Comparison of ENCODE assay signal across 1 cellular context in the genomic region with DNA sequence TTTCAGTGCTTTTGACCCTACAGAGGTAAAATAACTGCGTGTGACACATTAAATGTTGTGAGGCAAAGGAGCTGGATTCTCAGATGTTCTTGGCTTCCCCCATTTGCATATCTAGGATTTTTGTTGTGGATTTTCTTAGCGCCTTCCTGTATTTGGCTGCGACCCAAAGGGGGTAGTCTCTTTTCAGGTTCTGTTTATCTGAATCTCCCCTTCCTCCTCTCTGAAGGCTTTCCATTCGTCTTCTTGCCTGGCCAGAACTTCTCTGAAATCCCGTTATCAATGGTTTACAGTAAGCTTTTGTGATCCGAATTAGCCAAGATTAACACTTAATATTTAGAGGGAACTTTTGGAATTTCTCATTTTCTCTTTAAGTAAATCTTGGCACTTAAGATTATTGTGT.
TF ChIP-seq lines count a peak whose summit lies in the region.

No MANE protein-coding gene starts in this region.

TF ChIP-seq in K562, 482 proteins besides CTCF, POLR2A, EP300 and RAD21 (continued from another document and continues in another):
- TF ChIP-seq, protein P1, sequence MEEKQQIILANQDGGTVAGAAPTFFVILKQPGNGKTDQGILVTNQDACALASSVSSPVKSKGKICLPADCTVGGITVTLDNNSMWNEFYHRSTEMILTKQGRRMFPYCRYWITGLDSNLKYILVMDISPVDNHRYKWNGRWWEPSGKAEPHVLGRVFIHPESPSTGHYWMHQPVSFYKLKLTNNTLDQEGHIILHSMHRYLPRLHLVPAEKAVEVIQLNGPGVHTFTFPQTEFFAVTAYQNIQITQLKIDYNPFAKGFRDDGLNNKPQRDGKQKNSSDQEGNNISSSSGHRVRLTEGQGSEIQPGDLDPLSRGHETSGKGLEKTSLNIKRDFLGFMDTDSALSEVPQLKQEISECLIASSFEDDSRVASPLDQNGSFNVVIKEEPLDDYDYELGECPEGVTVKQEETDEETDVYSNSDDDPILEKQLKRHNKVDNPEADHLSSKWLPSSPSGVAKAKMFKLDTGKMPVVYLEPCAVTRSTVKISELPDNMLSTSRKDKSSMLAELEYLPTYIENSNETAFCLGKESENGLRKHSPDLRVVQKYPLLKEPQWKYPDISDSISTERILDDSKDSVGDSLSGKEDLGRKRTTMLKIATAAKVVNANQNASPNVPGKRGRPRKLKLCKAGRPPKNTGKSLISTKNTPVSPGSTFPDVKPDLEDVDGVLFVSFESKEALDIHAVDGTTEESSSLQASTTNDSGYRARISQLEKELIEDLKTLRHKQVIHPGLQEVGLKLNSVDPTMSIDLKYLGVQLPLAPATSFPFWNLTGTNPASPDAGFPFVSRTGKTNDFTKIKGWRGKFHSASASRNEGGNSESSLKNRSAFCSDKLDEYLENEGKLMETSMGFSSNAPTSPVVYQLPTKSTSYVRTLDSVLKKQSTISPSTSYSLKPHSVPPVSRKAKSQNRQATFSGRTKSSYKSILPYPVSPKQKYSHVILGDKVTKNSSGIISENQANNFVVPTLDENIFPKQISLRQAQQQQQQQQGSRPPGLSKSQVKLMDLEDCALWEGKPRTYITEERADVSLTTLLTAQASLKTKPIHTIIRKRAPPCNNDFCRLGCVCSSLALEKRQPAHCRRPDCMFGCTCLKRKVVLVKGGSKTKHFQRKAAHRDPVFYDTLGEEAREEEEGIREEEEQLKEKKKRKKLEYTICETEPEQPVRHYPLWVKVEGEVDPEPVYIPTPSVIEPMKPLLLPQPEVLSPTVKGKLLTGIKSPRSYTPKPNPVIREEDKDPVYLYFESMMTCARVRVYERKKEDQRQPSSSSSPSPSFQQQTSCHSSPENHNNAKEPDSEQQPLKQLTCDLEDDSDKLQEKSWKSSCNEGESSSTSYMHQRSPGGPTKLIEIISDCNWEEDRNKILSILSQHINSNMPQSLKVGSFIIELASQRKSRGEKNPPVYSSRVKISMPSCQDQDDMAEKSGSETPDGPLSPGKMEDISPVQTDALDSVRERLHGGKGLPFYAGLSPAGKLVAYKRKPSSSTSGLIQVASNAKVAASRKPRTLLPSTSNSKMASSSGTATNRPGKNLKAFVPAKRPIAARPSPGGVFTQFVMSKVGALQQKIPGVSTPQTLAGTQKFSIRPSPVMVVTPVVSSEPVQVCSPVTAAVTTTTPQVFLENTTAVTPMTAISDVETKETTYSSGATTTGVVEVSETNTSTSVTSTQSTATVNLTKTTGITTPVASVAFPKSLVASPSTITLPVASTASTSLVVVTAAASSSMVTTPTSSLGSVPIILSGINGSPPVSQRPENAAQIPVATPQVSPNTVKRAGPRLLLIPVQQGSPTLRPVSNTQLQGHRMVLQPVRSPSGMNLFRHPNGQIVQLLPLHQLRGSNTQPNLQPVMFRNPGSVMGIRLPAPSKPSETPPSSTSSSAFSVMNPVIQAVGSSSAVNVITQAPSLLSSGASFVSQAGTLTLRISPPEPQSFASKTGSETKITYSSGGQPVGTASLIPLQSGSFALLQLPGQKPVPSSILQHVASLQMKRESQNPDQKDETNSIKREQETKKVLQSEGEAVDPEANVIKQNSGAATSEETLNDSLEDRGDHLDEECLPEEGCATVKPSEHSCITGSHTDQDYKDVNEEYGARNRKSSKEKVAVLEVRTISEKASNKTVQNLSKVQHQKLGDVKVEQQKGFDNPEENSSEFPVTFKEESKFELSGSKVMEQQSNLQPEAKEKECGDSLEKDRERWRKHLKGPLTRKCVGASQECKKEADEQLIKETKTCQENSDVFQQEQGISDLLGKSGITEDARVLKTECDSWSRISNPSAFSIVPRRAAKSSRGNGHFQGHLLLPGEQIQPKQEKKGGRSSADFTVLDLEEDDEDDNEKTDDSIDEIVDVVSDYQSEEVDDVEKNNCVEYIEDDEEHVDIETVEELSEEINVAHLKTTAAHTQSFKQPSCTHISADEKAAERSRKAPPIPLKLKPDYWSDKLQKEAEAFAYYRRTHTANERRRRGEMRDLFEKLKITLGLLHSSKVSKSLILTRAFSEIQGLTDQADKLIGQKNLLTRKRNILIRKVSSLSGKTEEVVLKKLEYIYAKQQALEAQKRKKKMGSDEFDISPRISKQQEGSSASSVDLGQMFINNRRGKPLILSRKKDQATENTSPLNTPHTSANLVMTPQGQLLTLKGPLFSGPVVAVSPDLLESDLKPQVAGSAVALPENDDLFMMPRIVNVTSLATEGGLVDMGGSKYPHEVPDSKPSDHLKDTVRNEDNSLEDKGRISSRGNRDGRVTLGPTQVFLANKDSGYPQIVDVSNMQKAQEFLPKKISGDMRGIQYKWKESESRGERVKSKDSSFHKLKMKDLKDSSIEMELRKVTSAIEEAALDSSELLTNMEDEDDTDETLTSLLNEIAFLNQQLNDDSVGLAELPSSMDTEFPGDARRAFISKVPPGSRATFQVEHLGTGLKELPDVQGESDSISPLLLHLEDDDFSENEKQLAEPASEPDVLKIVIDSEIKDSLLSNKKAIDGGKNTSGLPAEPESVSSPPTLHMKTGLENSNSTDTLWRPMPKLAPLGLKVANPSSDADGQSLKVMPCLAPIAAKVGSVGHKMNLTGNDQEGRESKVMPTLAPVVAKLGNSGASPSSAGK (IDR thresholded peaks at IDR 0.05) = no peak
- TF ChIP-seq, protein P2, sequence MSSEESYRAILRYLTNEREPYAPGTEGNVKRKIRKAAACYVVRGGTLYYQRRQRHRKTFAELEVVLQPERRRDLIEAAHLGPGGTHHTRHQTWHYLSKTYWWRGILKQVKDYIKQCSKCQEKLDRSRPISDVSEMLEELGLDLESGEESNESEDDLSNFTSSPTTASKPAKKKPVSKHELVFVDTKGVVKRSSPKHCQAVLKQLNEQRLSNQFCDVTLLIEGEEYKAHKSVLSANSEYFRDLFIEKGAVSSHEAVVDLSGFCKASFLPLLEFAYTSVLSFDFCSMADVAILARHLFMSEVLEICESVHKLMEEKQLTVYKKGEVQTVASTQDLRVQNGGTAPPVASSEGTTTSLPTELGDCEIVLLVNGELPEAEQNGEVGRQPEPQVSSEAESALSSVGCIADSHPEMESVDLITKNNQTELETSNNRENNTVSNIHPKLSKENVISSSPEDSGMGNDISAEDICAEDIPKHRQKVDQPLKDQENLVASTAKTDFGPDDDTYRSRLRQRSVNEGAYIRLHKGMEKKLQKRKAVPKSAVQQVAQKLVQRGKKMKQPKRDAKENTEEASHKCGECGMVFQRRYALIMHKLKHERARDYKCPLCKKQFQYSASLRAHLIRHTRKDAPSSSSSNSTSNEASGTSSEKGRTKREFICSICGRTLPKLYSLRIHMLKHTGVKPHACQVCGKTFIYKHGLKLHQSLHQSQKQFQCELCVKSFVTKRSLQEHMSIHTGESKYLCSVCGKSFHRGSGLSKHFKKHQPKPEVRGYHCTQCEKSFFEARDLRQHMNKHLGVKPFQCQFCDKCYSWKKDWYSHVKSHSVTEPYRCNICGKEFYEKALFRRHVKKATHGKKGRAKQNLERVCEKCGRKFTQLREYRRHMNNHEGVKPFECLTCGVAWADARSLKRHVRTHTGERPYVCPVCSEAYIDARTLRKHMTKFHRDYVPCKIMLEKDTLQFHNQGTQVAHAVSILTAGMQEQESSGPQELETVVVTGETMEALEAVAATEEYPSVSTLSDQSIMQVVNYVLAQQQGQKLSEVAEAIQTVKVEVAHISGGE (CRISPR knock-in tag; IDR thresholded peaks at IDR 0.05) = no peak
- TF ChIP-seq SRF (CRISPR knock-in tag; IDR thresholded peaks at IDR 0.05) (no peak), BCOR (IDR thresholded peaks at IDR 0.05) (no peak), KAT7 (CRISPR knock-in tag; IDR thresholded peaks at IDR 0.05; ENCODE audit: borderline replicate concordance) (no peak), HDAC1 (IDR thresholded peaks at IDR 0.05) (0 out of 4 replicates have a peak, but pooled peaks of 1 of the 2 experiments have one; percentile 30), MAZ (CRISPR knock-in tag; conservative IDR thresholded peaks at IDR 0.05 in 1 of 2, IDR thresholded peaks at IDR 0.05 in 1 of 2) (peak in 1 of 2 experiments; percentile 42; a peak in 1 of 4 replicates), KAT8 (IDR thresholded peaks at IDR 0.05; ENCODE audit: low read depth) (no peak), ZNF282 (CRISPR knock-in tag; IDR thresholded peaks at IDR 0.05) (no peak), CHD4 (IDR thresholded peaks at IDR 0.05; ENCODE audit: insufficient read depth, insufficient replicate concordance, low read depth, low read length, poor library complexity, severe bottlenecking) (no peak), BMI1 (IDR thresholded peaks at IDR 0.05; ENCODE audit: low read length) (no peak), NR2F6 (CRISPR knock-in tag; IDR thresholded peaks at IDR 0.05) (no peak), ESRRA (IDR thresholded peaks at IDR 0.05; ENCODE audit: borderline replicate concordance, low read depth) (no peak), TFAM (CRISPR knock-in tag; conservative IDR thresholded peaks at IDR 0.05) (no peak), HDAC2 (IDR thresholded peaks at IDR 0.05) (peak; percentile 50; the same call in 1 of the 2 replicates), ZNF589 (CRISPR knock-in tag; IDR thresholded peaks at IDR 0.05; ENCODE audit: low read depth) (no peak), NFE2L1 (tag; IDR thresholded peaks at IDR 0.05; ENCODE audit: borderline replicate concordance, low read depth) (no peak), ELF2 (CRISPR knock-in tag; IDR thresholded peaks at IDR 0.05) (no peak), ZNF174 (CRISPR knock-in tag; IDR thresholded peaks at IDR 0.05) (no peak), MEF2D (tag; conservative IDR thresholded peaks at IDR 0.05; ENCODE audit: low read depth) (no peak), NR2C1 (IDR thresholded peaks at IDR 0.05) (no peak), NR2C1 (tag; IDR thresholded peaks at IDR 0.05) (no peak), HEY1 (CRISPR knock-in tag; IDR thresholded peaks at IDR 0.05; ENCODE audit: borderline replicate concordance) (no peak), KAT2B (IDR thresholded peaks at IDR 0.05; ENCODE audit: low read depth, low read length) (no peak), ARHGAP35 (IDR thresholded peaks at IDR 0.05; ENCODE audit: partially characterized antibody) (no peak), ZNF224 (CRISPR knock-in tag; IDR thresholded peaks at IDR 0.05) (no peak), PTRF (tag; IDR thresholded peaks at IDR 0.05) (no peak), NONO (IDR thresholded peaks at IDR 0.05; ENCODE audit: low read depth in 2 of 2, low read length in 1 of 2) (no peak), POLR2G (IDR thresholded peaks at IDR 0.05; ENCODE audit: low read depth, low read length) (no peak), ZNF57 (CRISPR knock-in tag; IDR thresholded peaks at IDR 0.05) (no peak), CBFB (CRISPR knock-in tag; IDR thresholded peaks at IDR 0.05) (no peak), ZC3H8 (IDR thresholded peaks at IDR 0.05) (no peak)
- TF ChIP-seq, protein P3, sequence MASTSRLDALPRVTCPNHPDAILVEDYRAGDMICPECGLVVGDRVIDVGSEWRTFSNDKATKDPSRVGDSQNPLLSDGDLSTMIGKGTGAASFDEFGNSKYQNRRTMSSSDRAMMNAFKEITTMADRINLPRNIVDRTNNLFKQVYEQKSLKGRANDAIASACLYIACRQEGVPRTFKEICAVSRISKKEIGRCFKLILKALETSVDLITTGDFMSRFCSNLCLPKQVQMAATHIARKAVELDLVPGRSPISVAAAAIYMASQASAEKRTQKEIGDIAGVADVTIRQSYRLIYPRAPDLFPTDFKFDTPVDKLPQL (IDR thresholded peaks at IDR 0.05; ENCODE audit: extremely low read depth, insufficient read length) = no peak
- TF ChIP-seq, protein P4, sequence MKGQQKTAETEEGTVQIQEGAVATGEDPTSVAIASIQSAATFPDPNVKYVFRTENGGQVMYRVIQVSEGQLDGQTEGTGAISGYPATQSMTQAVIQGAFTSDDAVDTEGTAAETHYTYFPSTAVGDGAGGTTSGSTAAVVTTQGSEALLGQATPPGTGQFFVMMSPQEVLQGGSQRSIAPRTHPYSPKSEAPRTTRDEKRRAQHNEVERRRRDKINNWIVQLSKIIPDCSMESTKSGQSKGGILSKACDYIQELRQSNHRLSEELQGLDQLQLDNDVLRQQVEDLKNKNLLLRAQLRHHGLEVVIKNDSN (CRISPR knock-in tag; IDR thresholded peaks at IDR 0.05) = no peak
- TF ChIP-seq, protein P5, sequence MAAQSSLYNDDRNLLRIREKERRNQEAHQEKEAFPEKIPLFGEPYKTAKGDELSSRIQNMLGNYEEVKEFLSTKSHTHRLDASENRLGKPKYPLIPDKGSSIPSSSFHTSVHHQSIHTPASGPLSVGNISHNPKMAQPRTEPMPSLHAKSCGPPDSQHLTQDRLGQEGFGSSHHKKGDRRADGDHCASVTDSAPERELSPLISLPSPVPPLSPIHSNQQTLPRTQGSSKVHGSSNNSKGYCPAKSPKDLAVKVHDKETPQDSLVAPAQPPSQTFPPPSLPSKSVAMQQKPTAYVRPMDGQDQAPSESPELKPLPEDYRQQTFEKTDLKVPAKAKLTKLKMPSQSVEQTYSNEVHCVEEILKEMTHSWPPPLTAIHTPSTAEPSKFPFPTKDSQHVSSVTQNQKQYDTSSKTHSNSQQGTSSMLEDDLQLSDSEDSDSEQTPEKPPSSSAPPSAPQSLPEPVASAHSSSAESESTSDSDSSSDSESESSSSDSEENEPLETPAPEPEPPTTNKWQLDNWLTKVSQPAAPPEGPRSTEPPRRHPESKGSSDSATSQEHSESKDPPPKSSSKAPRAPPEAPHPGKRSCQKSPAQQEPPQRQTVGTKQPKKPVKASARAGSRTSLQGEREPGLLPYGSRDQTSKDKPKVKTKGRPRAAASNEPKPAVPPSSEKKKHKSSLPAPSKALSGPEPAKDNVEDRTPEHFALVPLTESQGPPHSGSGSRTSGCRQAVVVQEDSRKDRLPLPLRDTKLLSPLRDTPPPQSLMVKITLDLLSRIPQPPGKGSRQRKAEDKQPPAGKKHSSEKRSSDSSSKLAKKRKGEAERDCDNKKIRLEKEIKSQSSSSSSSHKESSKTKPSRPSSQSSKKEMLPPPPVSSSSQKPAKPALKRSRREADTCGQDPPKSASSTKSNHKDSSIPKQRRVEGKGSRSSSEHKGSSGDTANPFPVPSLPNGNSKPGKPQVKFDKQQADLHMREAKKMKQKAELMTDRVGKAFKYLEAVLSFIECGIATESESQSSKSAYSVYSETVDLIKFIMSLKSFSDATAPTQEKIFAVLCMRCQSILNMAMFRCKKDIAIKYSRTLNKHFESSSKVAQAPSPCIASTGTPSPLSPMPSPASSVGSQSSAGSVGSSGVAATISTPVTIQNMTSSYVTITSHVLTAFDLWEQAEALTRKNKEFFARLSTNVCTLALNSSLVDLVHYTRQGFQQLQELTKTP (IDR thresholded peaks at IDR 0.05; ENCODE audit: low read depth in 1 of 2, partially characterized antibody in 2 of 2) = no peak
- TF ChIP-seq, protein P6, sequence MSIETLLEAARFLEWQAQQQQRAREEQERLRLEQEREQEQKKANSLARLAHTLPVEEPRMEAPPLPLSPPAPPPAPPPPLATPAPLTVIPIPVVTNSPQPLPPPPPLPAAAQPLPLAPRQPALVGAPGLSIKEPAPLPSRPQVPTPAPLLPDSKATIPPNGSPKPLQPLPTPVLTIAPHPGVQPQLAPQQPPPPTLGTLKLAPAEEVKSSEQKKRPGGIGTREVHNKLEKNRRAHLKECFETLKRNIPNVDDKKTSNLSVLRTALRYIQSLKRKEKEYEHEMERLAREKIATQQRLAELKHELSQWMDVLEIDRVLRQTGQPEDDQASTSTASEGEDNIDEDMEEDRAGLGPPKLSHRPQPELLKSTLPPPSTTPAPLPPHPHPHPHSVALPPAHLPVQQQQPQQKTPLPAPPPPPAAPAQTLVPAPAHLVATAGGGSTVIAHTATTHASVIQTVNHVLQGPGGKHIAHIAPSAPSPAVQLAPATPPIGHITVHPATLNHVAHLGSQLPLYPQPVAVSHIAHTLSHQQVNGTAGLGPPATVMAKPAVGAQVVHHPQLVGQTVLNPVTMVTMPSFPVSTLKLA (conservative IDR thresholded peaks at IDR 0.05) = no peak
- TF ChIP-seq, protein P7, sequence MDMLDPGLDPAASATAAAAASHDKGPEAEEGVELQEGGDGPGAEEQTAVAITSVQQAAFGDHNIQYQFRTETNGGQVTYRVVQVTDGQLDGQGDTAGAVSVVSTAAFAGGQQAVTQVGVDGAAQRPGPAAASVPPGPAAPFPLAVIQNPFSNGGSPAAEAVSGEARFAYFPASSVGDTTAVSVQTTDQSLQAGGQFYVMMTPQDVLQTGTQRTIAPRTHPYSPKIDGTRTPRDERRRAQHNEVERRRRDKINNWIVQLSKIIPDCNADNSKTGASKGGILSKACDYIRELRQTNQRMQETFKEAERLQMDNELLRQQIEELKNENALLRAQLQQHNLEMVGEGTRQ (CRISPR knock-in tag; IDR thresholded peaks at IDR 0.05) = no peak
